In genomic region chr16:29814592-29814991, GRCh38 we compare ENCODE assay signal across 9 cellular contexts. TPM values are rescaled to one million over a fixed set of nuclear protein-coding genes. Genes with fewer than 3 reads are reported as not detected.
DNase-seq lines count a peak whose midpoint lies in the region; ATAC-seq, FAIRE-seq and TF ChIP-seq lines count a peak whose summit lies in the region.
"Had no signal": no experiment of that assay in that cellular context is flagged by ENCODE, and none has a peak within 500 bp of the region (broad histone marks: within the 10 kb centered on the region; RNA-seq: fewer than 3 reads in every experiment).

No MANE protein-coding gene starts in this region.

- peaks cover 42% of the 10 kb centered on the region for H3K36me3 Mint-ChIP-seq in stimulated activated naive CD8-positive, alpha-beta T cell treated with anti-CD3 and anti-CD28 coated beads, Interleukin-15, Interleukin-2, amounts not matched to agents 100 ng/mL and 50 ng/mL, for 24 hours (ENCODE audit: low read depth)

- H3K4me1 ChIP-seq in GM12878 (ENCODE audit: control insufficient read depth, insufficient read depth, low read length) (peaks cover 28% of the 10 kb centered on the region), muscle layer of colon (ENCODE audit: insufficient read depth, low read length) (peaks cover 60% of the 10 kb centered on the region)

- H3K27me3 ChIP-seq in GM12878 (replicated peaks in 1 of 2; ENCODE audit: control insufficient read depth in 2 of 2, insufficient read depth in 2 of 2, low read length in 1 of 2) (no peaks in the 10 kb centered on the region), muscle layer of colon (ENCODE audit: control insufficient read depth in 1 of 2, insufficient read depth in 2 of 2, low read length in 2 of 2) (no peaks in the 10 kb centered on the region)

- peak overlapping the region; percentile 98; the same call in 1 of the 2 replicates for H3K4me2 ChIP-seq in GM12878 (ENCODE audit: control insufficient read depth, insufficient read depth)

- in situ Hi-C loops in GM12878 (cut with MboI): no loop called here

- no peak overlapping the region for H3K27ac ChIP-seq in GM12878 (ENCODE audit: control insufficient read depth, insufficient read depth)
- H3K27ac ChIP-seq in muscle layer of colon (ENCODE audit: low read depth, low read length): peak overlapping the region; percentile 81

- H3K27me3 Mint-ChIP-seq in stimulated activated naive CD8-positive, alpha-beta T cell treated with anti-CD3 and anti-CD28 coated beads, Interleukin-15, Interleukin-2, amounts not matched to agents 100 ng/mL and 50 ng/mL, for 24 hours: no peaks in the 10 kb centered on the region

- no peak for TF ChIP-seq CTCF in GM12878 (IDR thresholded peaks at IDR 0.05 in 2 of 3, conservative IDR thresholded peaks at IDR 0.05 in 1 of 3; ENCODE audit: control insufficient read depth in 2 of 3, extremely low read depth in 1 of 3, insufficient read depth in 1 of 3, low read depth in 3 of 3, low read length in 3 of 3)

- H3K9ac ChIP-seq in GM12878 (ENCODE audit: control insufficient read depth, insufficient read depth, low read length) (no peak overlapping the region), muscle layer of colon (ENCODE audit: low read length) (no peak overlapping the region)

- no peak for ATAC-seq in stimulated activated naive CD8-positive, alpha-beta T cell treated with anti-CD3 and anti-CD28 coated beads, Interleukin-15, Interleukin-2, amounts not matched to agents 100 U/mL and 50 U/mL, for 24 hours
- no peak for ATAC-seq in GM12878
- ATAC-seq in GM21619 (IDR thresholded peaks at IDR 0.05; ENCODE audit: unreplicated experiment): no peak

- TF ChIP-seq RAD21 in GM12878 (IDR thresholded peaks at IDR 0.05; ENCODE audit: insufficient read depth, low read depth, low read length): no peak

- H3K36me3 ChIP-seq in GM12878 (ENCODE audit: control insufficient read depth in 2 of 2, insufficient read depth in 2 of 2, low read length in 1 of 2): peaks cover 2 to 4% of the 10 kb centered on the region in 2 experiments; a peak in 2 of 4 replicates
- H3K36me3 ChIP-seq in muscle layer of colon (ENCODE audit: insufficient read depth, low read length): peaks cover 22% of the 10 kb centered on the region

- POLR2A ChIA-PET in GM12878 (lab: Charles Lee): interaction anchor here (1.7 kb wide), 1 partner anchor 8 kb away, joined by 13 read pairs; the partner anchor contains the start of gene MAZ

- no TSS peak for BruUV-seq in GM12878 (replicated peaks; lab: Mats Ljungman, UMichigan)

- TF ChIP-seq POLR2A in GM12878 (IDR thresholded peaks at IDR 0.05; ENCODE audit: low read depth, low read length): no peak

- H3K4me3 ChIP-seq in GM12878: no peak overlapping the region
- H3K4me3 ChIP-seq in muscle layer of colon (ENCODE audit: low read depth in 1 of 2, low read length in 2 of 2): peak overlapping the region; percentile 29 to 53

- H3K27ac Mint-ChIP-seq in stimulated activated naive CD8-positive, alpha-beta T cell treated with anti-CD3 and anti-CD28 coated beads, Interleukin-15, Interleukin-2, amounts not matched to agents 100 ng/mL and 50 ng/mL, for 24 hours: peak overlapping the region; percentile 97

- peak overlapping the region; percentile 14 for H3K4me3 Mint-ChIP-seq in stimulated activated naive CD8-positive, alpha-beta T cell treated with anti-CD3 and anti-CD28 coated beads, Interleukin-15, Interleukin-2, amounts not matched to agents 100 ng/mL and 50 ng/mL, for 24 hours

- intact Hi-C loops in GM12878 (cut with micrococcal nuclease; ENCODE audit: unreplicated experiment): no loop called here

- TF ChIP-seq EP300 in GM12878 (IDR thresholded peaks at IDR 0.05; ENCODE audit: borderline replicate concordance in 1 of 2, control insufficient read depth in 1 of 2, low read depth in 2 of 2, low read length in 2 of 2): no peak

- no peaks in the 10 kb centered on the region for H3K9me3 ChIP-seq in GM12878 (replicated peaks; ENCODE audit: control insufficient read depth, insufficient read depth, low read length)
- H3K9me3 ChIP-seq in muscle layer of colon (ENCODE audit: low read length): no peaks in the 10 kb centered on the region

- no peak overlapping the region for H2AFZ ChIP-seq in GM12878 (ENCODE audit: control insufficient read depth, low read depth, low read length)

- CTCF ChIA-PET in GM12878 (lab: Yijun Ruan, JAX): no interaction called here

- no peak for FAIRE-seq in GM12878 (lab: Jason Lieb, UNC)

- H3K4me1 Mint-ChIP-seq in stimulated activated naive CD8-positive, alpha-beta T cell treated with anti-CD3 and anti-CD28 coated beads, Interleukin-15, Interleukin-2, amounts not matched to agents 100 ng/mL and 50 ng/mL, for 24 hours (ENCODE audit: low read depth): peaks cover 71% of the 10 kb centered on the region

- SMC1A ChIA-PET in GM12878 (lab: Charles Lee; ENCODE audit: uncharacterized antibody, unreplicated experiment): no interaction called here

- DNase-seq in stimulated activated naive CD8-positive, alpha-beta T cell treated with anti-CD3 and anti-CD28 coated beads, Interleukin-15, Interleukin-2, amounts not matched to agents 100 U/mL and 50 U/mL, for 24 hours: no peak
- no peak for DNase-seq in GM12878 (ENCODE audit: low read depth, low spot score)
- DNase-seq in inferior parietal cortex (ENCODE audit: extremely low spot score): no peak
- no peak for DNase-seq in NCI-H446 (lab: John Stamatoyannopoulos, UW)
- DNase-seq in ureter (ENCODE audit: low spot score): no peak
- DNase-seq: effector CD4-positive, alpha-beta T cell had no signal

- 85% methylated on average over 5 of the region's 5 CpGs for WGBS in GM12878 (ENCODE audit: insufficient coverage, insufficient replicate concordance, low lambda C conversion rate, missing lambda C conversion rate)

- peaks cover 16% of the 10 kb centered on the region for H3K79me2 ChIP-seq in GM12878 (ENCODE audit: control insufficient read depth, insufficient read depth, low read length)

- RAD21 ChIA-PET in GM12878 (lab: Charles Lee; ENCODE audit: unreplicated experiment): no interaction called here

- H4K20me1 ChIP-seq in GM12878 (ENCODE audit: control insufficient read depth, insufficient read depth): no peaks in the 10 kb centered on the region

- H3K9me3 Mint-ChIP-seq in stimulated activated naive CD8-positive, alpha-beta T cell treated with anti-CD3 and anti-CD28 coated beads, Interleukin-15, Interleukin-2, amounts not matched to agents 100 ng/mL and 50 ng/mL, for 24 hours: no peaks in the 10 kb centered on the region

RNA-seq across cellular contexts. Expression of gene PAGR1, which starts 1.4 kb away (rescaled TPM):
- total RNA-seq in GM12878 (2013; cell fraction: nucleolus; rRNA removed): 18.3 and 23.4 TPM in 2 replicates
- 31.5 and 33.4 TPM in 2 replicates for total RNA-seq in GM12878 (2014; rRNA removed)
- total RNA-seq in GM12878 (2014; rRNA removed; fragmentation: Illumina TruSeq; extraction: Trizol): 15.0 and 19.6 TPM in 2 replicates
- total RNA-seq in GM12878 (2021): 26.5 and 27.2 TPM in 2 replicates
- 8.9 TPM for polyA plus RNA-seq in GM12878 (2011; ENCODE audit: low read depth)
- 14.9 and 16.0 TPM in 2 replicates for polyA plus RNA-seq in GM12878 (2011; rRNA removed)
- polyA plus RNA-seq in GM12878 (2011; cell fraction: cytosol; rRNA removed): 20.7 and 21.3 TPM in 2 replicates
- 10.5 and 13.7 TPM in 2 replicates for polyA plus RNA-seq in GM12878 (2011; cell fraction: nucleus; rRNA removed)
- polyA plus RNA-seq in GM12878 (2012): 19.7 and 20.0 TPM in 2 replicates
- 4.4 and 11.5 TPM in 2 replicates for polyA plus RNA-seq in GM12878 (2014; fragmentation: Illumina TruSeq; extraction: Trizol)
- polyA plus RNA-seq in GM12878 (2014; fragmentation: Nextera tagmentation; extraction: Ambion mirVana): 1 to 10 TPM; 1.1 to 5.5 TPM
- polyA plus RNA-seq in GM12878 (2014; rRNA removed): 29.6 and 34.5 TPM in 2 replicates
- polyA plus RNA-seq in GM12878 (2016; fragmentation: Nextera tagmentation; extraction: Ambion mirVana): 10 to 100 TPM; 44.6 to 57.7 TPM
- polyA minus RNA-seq in GM12878 (2011; rRNA and poly(A)+ RNA removed): 2.5 and 5.9 TPM in 2 replicates
- polyA minus RNA-seq in GM12878 (2011; cell fraction: cytosol; rRNA and poly(A)+ RNA removed): 5.0 and 8.2 TPM in 2 replicates
- 6.3 and 9.0 TPM in 2 replicates for polyA minus RNA-seq in GM12878 (2011; cell fraction: nucleus; rRNA and poly(A)+ RNA removed)
- 20.7 TPM for total RNA-seq in ureter

RNA-seq across cellular contexts. Expression of gene PRRT2, which starts 2.6 kb away (rescaled TPM):
- total RNA-seq in GM12878 (2013; cell fraction: nucleolus; rRNA removed): 3.0 and 3.8 TPM in 2 replicates
- total RNA-seq in GM12878 (2014; rRNA removed): not detected in 2 replicates
- 0.09 TPM in 1 of 2 replicates, not detected in the other for total RNA-seq in GM12878 (2014; rRNA removed; fragmentation: Illumina TruSeq; extraction: Trizol)
- total RNA-seq in GM12878 (2021): 0.35 and 0.49 TPM in 2 replicates
- 0.13 TPM for polyA plus RNA-seq in GM12878 (2011; ENCODE audit: low read depth)
- 0.10 and 0.12 TPM in 2 replicates for polyA plus RNA-seq in GM12878 (2011; rRNA removed)
- 0.12 and 0.13 TPM in 2 replicates for polyA plus RNA-seq in GM12878 (2011; cell fraction: cytosol; rRNA removed)
- polyA plus RNA-seq in GM12878 (2011; cell fraction: nucleus; rRNA removed): 3.2 and 3.5 TPM in 2 replicates
- 0.63 and 0.68 TPM in 2 replicates for polyA plus RNA-seq in GM12878 (2012)
- 0.16 TPM in 1 of 2 replicates, not detected in the other for polyA plus RNA-seq in GM12878 (2014; fragmentation: Illumina TruSeq; extraction: Trizol)
- not detected for polyA plus RNA-seq in GM12878 (2014; fragmentation: Nextera tagmentation; extraction: Ambion mirVana)
- polyA plus RNA-seq in GM12878 (2014; rRNA removed): 0.12 and 0.22 TPM in 2 replicates
- polyA plus RNA-seq in GM12878 (2016; fragmentation: Nextera tagmentation; extraction: Ambion mirVana): under 1 TPM; 0.08 to 0.11 TPM
- 0.07 and 0.46 TPM in 2 replicates for polyA minus RNA-seq in GM12878 (2011; rRNA and poly(A)+ RNA removed)
- not detected in 2 replicates for polyA minus RNA-seq in GM12878 (2011; cell fraction: cytosol; rRNA and poly(A)+ RNA removed)
- 0.48 and 1.1 TPM in 2 replicates for polyA minus RNA-seq in GM12878 (2011; cell fraction: nucleus; rRNA and poly(A)+ RNA removed)
- 10.6 TPM for total RNA-seq in ureter

RNA-seq across cellular contexts. Expression of gene MVP, which starts 5.7 kb away (rescaled TPM):
- total RNA-seq in GM12878 (2013; cell fraction: nucleolus; rRNA removed): 84.4 and 84.6 TPM in 2 replicates
- total RNA-seq in GM12878 (2014; rRNA removed): 60.2 and 67.9 TPM in 2 replicates
- total RNA-seq in GM12878 (2014; rRNA removed; fragmentation: Illumina TruSeq; extraction: Trizol): 28.1 and 28.9 TPM in 2 replicates
- total RNA-seq in GM12878 (2021): 62.5 and 62.7 TPM in 2 replicates
- 32.9 TPM for polyA plus RNA-seq in GM12878 (2011; ENCODE audit: low read depth)
- 26.8 and 74.2 TPM in 2 replicates for polyA plus RNA-seq in GM12878 (2011; rRNA removed)
- polyA plus RNA-seq in GM12878 (2011; cell fraction: cytosol; rRNA removed): 59.9 and 79.0 TPM in 2 replicates
- 152 and 155 TPM in 2 replicates for polyA plus RNA-seq in GM12878 (2011; cell fraction: nucleus; rRNA removed)
- 54.3 and 57.3 TPM in 2 replicates for polyA plus RNA-seq in GM12878 (2012)
- polyA plus RNA-seq in GM12878 (2014; fragmentation: Illumina TruSeq; extraction: Trizol): 18.5 and 37.3 TPM in 2 replicates
- 1 to 10 TPM in 1 of 2 experiments, under 1 TPM in 1; 0.98 to 1.2 TPM for polyA plus RNA-seq in GM12878 (2014; fragmentation: Nextera tagmentation; extraction: Ambion mirVana)
- 46.7 and 56.9 TPM in 2 replicates for polyA plus RNA-seq in GM12878 (2014; rRNA removed)
- 10 to 100 TPM; 63.5 to 64.6 TPM for polyA plus RNA-seq in GM12878 (2016; fragmentation: Nextera tagmentation; extraction: Ambion mirVana)
- 183 and 191 TPM in 2 replicates for polyA minus RNA-seq in GM12878 (2011; rRNA and poly(A)+ RNA removed)
- polyA minus RNA-seq in GM12878 (2011; cell fraction: cytosol; rRNA and poly(A)+ RNA removed): 59.3 and 71.4 TPM in 2 replicates
- 47.4 and 71.8 TPM in 2 replicates for polyA minus RNA-seq in GM12878 (2011; cell fraction: nucleus; rRNA and poly(A)+ RNA removed)
- total RNA-seq in ureter: 158 TPM

RNA-seq across cellular contexts. Expression of gene MAZ, which starts 8.3 kb away (rescaled TPM):
- total RNA-seq in GM12878 (2013; cell fraction: nucleolus; rRNA removed): 33.0 and 41.7 TPM in 2 replicates
- total RNA-seq in GM12878 (2014; rRNA removed) (184 and 202 TPM in 2 replicates), GM12878 (2014; rRNA removed; fragmentation: Illumina TruSeq; extraction: Trizol) (142 and 158 TPM in 2 replicates), GM12878 (2021) (305 and 309 TPM in 2 replicates), ureter (143 TPM)
- polyA plus RNA-seq in GM12878 (2011; ENCODE audit: low read depth): 63.0 TPM
- polyA plus RNA-seq in GM12878 (2011; rRNA removed) (57.5 and 100 TPM in 2 replicates), GM12878 (2014; fragmentation: Illumina TruSeq; extraction: Trizol) (105 and 184 TPM in 2 replicates), GM12878 (2014; fragmentation: Nextera tagmentation; extraction: Ambion mirVana) (10 to 100 TPM; 23.9 to 31.4 TPM), GM12878 (2014; rRNA removed) (132 and 171 TPM in 2 replicates), GM12878 (2016; fragmentation: Nextera tagmentation; extraction: Ambion mirVana) (10 to 100 TPM; 45.1 to 48.9 TPM)
- polyA plus RNA-seq in GM12878 (2011; cell fraction: cytosol; rRNA removed): 148 and 190 TPM in 2 replicates
- polyA plus RNA-seq in GM12878 (2011; cell fraction: nucleus; rRNA removed): 285 and 333 TPM in 2 replicates
- polyA plus RNA-seq in GM12878 (2012): 205 and 242 TPM in 2 replicates
- polyA minus RNA-seq in GM12878 (2011; rRNA and poly(A)+ RNA removed): 250 and 328 TPM in 2 replicates
- 158 and 164 TPM in 2 replicates for polyA minus RNA-seq in GM12878 (2011; cell fraction: cytosol; rRNA and poly(A)+ RNA removed)
- 42.4 and 67.7 TPM in 2 replicates for polyA minus RNA-seq in GM12878 (2011; cell fraction: nucleus; rRNA and poly(A)+ RNA removed)

RNA-seq across cellular contexts. Expression of gene KIF22, which starts 24.0 kb away (rescaled TPM):
- 88.5 and 96.1 TPM in 2 replicates for total RNA-seq in GM12878 (2013; cell fraction: nucleolus; rRNA removed)
- 137 and 143 TPM in 2 replicates for total RNA-seq in GM12878 (2014; rRNA removed)
- 92.6 and 94.3 TPM in 2 replicates for total RNA-seq in GM12878 (2014; rRNA removed; fragmentation: Illumina TruSeq; extraction: Trizol)
- total RNA-seq in GM12878 (2021): 127 TPM in 2 replicates
- 35.8 TPM for polyA plus RNA-seq in GM12878 (2011; ENCODE audit: low read depth)
- 122 and 158 TPM in 2 replicates for polyA plus RNA-seq in GM12878 (2011; rRNA removed)
- polyA plus RNA-seq in GM12878 (2011; cell fraction: cytosol; rRNA removed): 173 and 186 TPM in 2 replicates
- 349 and 382 TPM in 2 replicates for polyA plus RNA-seq in GM12878 (2011; cell fraction: nucleus; rRNA removed)
- 59.1 and 59.2 TPM in 2 replicates for polyA plus RNA-seq in GM12878 (2012)
- 115 and 116 TPM in 2 replicates for polyA plus RNA-seq in GM12878 (2014; fragmentation: Illumina TruSeq; extraction: Trizol)
- 10 to 100 TPM in 1 of 2 experiments, 1 to 10 TPM in 1; 7.6 to 16.9 TPM for polyA plus RNA-seq in GM12878 (2014; fragmentation: Nextera tagmentation; extraction: Ambion mirVana)
- 142 and 143 TPM in 2 replicates for polyA plus RNA-seq in GM12878 (2014; rRNA removed)
- 100 to 1,000 TPM; 156 TPM for polyA plus RNA-seq in GM12878 (2016; fragmentation: Nextera tagmentation; extraction: Ambion mirVana)
- 174 and 238 TPM in 2 replicates for polyA minus RNA-seq in GM12878 (2011; rRNA and poly(A)+ RNA removed)
- 71.2 and 87.7 TPM in 2 replicates for polyA minus RNA-seq in GM12878 (2011; cell fraction: cytosol; rRNA and poly(A)+ RNA removed)
- polyA minus RNA-seq in GM12878 (2011; cell fraction: nucleus; rRNA and poly(A)+ RNA removed): 141 and 193 TPM in 2 replicates
- 34.3 TPM for total RNA-seq in ureter
